8 cellular contexts compared by ENCODE assay signal in the genomic region with DNA sequence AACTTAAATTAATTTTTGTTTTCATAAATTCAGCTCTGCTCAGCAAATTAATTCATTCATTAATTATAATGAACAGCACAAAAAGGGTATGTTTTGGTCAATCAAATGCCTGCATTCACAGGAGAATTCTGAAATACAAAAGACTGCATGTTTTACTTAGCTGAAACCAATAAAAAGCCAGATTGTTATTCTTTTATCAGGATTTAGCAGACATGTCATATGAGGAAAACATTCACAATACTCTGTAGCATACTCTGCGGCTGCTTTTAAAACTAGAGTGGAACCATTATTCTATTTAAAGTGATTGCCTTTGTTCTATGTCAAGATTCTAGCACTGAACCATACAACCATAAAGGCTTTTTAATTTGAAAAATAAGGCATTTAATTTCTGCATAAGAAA. TPM values are rescaled to one million over a fixed set of nuclear protein-coding genes. Genes with fewer than 3 reads are reported as not detected.
"Had no signal": no experiment of that assay in that cellular context is flagged by ENCODE, and none has a peak within 500 bp of the region (broad histone marks: within the 10 kb centered on the region; RNA-seq: fewer than 3 reads in every experiment).

No MANE protein-coding gene starts in this region.

- H3K27ac Mint-ChIP-seq: HFFc6 had no signal

- FAIRE-seq: HTR-8/SVneo, K562 had no signal

- H3K4me3 Mint-ChIP-seq: HFFc6 had no signal

- DNase-seq: GM23248, GOT3, H7, HFFc6, IMR-90 had no signal

- ATAC-seq: HCT116, K562 had no signal

RNA-seq across cellular contexts. Expression of a gene that starts 19.1 kb away (rescaled TPM):
- total RNA-seq: GM23248, HFFc6 had no signal
- polyA plus RNA-seq: GM23248, K562 had no signal
